Comparison of ENCODE assay signal across 2 cellular contexts in the genomic region with DNA sequence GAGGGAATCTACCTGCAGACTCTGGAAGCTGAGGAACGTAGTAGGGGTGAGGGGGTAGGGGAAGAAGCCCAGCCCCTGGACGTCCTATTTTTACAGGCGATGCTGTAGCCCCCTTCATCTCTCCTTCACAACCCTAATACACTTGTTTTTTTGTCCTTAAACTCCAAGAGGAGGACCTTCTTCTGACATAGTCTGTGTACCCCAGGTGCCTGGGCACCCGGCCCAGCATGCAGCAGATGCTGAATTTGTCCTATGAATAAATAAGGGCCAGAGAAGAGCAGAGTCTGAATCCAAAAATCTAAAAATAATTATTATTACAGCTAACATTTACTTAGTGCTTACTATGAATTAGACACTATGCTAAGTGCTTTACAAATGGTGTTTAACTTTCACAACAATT.
TF ChIP-seq lines count a peak whose summit lies in the region.

No MANE protein-coding gene starts in this region.

TF ChIP-seq in IMR-90, 13 proteins besides CTCF, POLR2A, EP300 and RAD21:
- TF ChIP-seq MAFK (IDR thresholded peaks at IDR 0.05; ENCODE audit: low read depth, low read length): no peak
- no peak for TF ChIP-seq CEBPB (IDR thresholded peaks at IDR 0.05; ENCODE audit: low read depth, low read length)
- no peak for TF ChIP-seq CHD1 (IDR thresholded peaks at IDR 0.05; ENCODE audit: low read depth, low read length)
- no peak for TF ChIP-seq MXI1 (IDR thresholded peaks at IDR 0.05; ENCODE audit: borderline replicate concordance, low read depth, low read length)
- TF ChIP-seq RFX5 (IDR thresholded peaks at IDR 0.05; ENCODE audit: low read depth, low read length): no peak

TF ChIP-seq in GM12878, 131 proteins besides CTCF, POLR2A, EP300 and RAD21:
- TF ChIP-seq, protein P1, sequence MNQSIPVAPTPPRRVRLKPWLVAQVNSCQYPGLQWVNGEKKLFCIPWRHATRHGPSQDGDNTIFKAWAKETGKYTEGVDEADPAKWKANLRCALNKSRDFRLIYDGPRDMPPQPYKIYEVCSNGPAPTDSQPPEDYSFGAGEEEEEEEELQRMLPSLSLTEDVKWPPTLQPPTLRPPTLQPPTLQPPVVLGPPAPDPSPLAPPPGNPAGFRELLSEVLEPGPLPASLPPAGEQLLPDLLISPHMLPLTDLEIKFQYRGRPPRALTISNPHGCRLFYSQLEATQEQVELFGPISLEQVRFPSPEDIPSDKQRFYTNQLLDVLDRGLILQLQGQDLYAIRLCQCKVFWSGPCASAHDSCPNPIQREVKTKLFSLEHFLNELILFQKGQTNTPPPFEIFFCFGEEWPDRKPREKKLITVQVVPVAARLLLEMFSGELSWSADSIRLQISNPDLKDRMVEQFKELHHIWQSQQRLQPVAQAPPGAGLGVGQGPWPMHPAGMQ (IDR thresholded peaks at IDR 0.05; ENCODE audit: borderline replicate concordance): no peak
- no peak for TF ChIP-seq DPF2 (IDR thresholded peaks at IDR 0.05)
- TF ChIP-seq POU2F2 (IDR thresholded peaks at IDR 0.05; ENCODE audit: borderline replicate concordance, low read depth, low read length): no peak
- TF ChIP-seq IKZF2 (IDR thresholded peaks at IDR 0.05): no peak
- TF ChIP-seq, protein P2, sequence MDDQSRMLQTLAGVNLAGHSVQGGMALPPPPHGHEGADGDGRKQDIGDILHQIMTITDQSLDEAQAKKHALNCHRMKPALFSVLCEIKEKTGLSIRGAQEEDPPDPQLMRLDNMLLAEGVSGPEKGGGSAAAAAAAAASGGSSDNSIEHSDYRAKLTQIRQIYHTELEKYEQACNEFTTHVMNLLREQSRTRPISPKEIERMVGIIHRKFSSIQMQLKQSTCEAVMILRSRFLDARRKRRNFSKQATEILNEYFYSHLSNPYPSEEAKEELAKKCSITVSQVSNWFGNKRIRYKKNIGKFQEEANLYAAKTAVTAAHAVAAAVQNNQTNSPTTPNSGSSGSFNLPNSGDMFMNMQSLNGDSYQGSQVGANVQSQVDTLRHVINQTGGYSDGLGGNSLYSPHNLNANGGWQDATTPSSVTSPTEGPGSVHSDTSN (IDR thresholded peaks at IDR 0.05; ENCODE audit: insufficient replicate concordance, low read depth, low read length): no peak
- TF ChIP-seq ZNF622 (IDR thresholded peaks at IDR 0.05): no peak
- TF ChIP-seq SMC3 (IDR thresholded peaks at IDR 0.05; ENCODE audit: borderline replicate concordance, low read length): no peak
- no peak for TF ChIP-seq FOXM1 (IDR thresholded peaks at IDR 0.05; ENCODE audit: low read depth, low read length)
- TF ChIP-seq RB1 (IDR thresholded peaks at IDR 0.05; ENCODE audit: borderline replicate concordance): no peak
